ENCODE assay signal across 11 cellular contexts in the genomic region with DNA sequence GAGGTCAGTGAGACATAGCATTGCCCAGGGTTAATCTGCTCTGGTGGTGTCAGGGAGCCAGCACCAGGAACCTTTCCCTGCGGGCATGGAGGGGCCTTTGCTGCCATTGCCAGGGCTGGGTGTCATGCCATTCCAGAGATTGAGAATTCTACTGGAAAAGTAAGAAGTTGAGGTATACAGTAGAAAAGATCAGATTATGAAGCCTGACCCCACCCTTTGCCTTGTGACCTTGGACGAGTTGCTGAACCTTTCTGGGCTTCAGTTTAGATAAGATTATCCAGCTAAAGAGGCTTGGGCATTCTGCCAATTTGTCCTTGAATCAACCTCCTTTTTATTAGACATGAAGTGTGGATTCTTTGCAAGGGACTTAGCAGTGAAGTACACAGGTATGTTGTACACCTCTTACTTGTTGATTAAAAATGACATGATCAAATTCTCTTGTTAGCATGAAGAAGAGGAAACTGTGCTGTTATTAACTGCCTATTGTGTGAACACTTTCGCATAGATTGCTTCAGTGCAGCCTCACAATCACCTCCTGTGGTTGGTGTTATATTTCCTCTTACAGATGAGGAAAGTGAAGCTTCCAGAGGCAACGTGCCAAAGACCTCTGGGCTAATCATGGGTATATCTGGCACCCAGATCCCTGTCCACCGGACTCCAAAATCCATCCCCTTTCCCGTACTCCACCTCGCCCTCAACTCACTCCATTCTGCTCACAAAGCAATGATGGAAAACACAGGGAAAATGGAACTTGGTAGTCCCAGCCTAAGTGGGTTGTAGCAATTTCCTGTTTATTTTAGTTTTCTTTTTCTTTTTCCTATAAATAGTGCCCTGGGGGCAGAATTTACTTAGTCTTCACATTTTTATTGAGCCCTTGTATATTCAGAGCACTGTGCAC.
DNase-seq lines count a peak whose midpoint lies in the region; ATAC-seq and TF ChIP-seq lines count a peak whose summit lies in the region.
"Had no signal": no experiment of that assay in that cellular context is flagged by ENCODE, and none has a peak within 500 bp of the region (broad histone marks: within the 10 kb centered on the region; RNA-seq: fewer than 3 reads in every experiment).

No MANE protein-coding gene starts in this region.

- H3K27me3 ChIP-seq in cardiac muscle cell, result no peaks in the 10 kb centered on the region
- H3K27me3 ChIP-seq in endodermal cell (ENCODE audit: control insufficient read depth, insufficient read depth, low read length, poor library complexity, severe bottlenecking), result no peaks in the 10 kb centered on the region
- H3K27me3 ChIP-seq in vagina, result no peaks in the 10 kb centered on the region

- peaks cover 7% of the 10 kb centered on the region for H3K4me1 Mint-ChIP-seq in endodermal cell

- no peak overlapping the region for H3K4me3 Mint-ChIP-seq in endodermal cell
- H3K4me3 Mint-ChIP-seq: activated B cell treated with CpG ODN at 0.5 μM for 24 hours had no signal

- no peaks in the 10 kb centered on the region for H3K36me3 Mint-ChIP-seq in endodermal cell (ENCODE audit: low read depth)

- TF ChIP-seq POLR2A in vagina (IDR thresholded peaks at IDR 0.05), result no peak

- no peak overlapping the region for H3K9ac ChIP-seq in endodermal cell (ENCODE audit: extremely low read depth, low read length, poor library complexity, severe bottlenecking)

- ATAC-seq in Right ventricle myocardium inferior (no peak), HG02840 (IDR thresholded peaks at IDR 0.05; ENCODE audit: low FRiP score, unreplicated experiment) (no peak)

- intact Hi-C loops in Right ventricle myocardium inferior (cut with DNase I), result no loop called here
- intact Hi-C loops in vagina (cut with DNase I), result no loop called here

- DNase-seq in cardiac muscle cell (ENCODE audit: low read depth in 1 of 2, low spot score in 1 of 2), result peak; percentile 45 to 58
- DNase-seq in Right ventricle myocardium inferior (ENCODE audit: missing footprints), result no peak
- peak; percentile 61 for DNase-seq in NCI-H82 treated with DMSO at 0.1 percent for 48 hours (lab: John Stamatoyannopoulos, UW; ENCODE audit: unreplicated experiment)
- DNase-seq in endodermal cell, result peak; percentile 36
- DNase-seq in vagina (ENCODE audit: extremely low spot score in 2 of 2), result peak; percentile 46 to 75
- no peak for DNase-seq in activated CD4-positive, alpha-beta T cell treated with anti-CD3 and anti-CD28 coated beads for 48 hours
- DNase-seq in activated CD4-positive, alpha-beta T cell treated with anti-CD3 and anti-CD28 coated beads, Interleukin-2, amount 50 U/mL, for 4 hours, result no peak
- DNase-seq: activated B cell treated with CpG ODN at 0.5 μM for 24 hours, DND-41 had no signal

- no peak overlapping the region for H3K4me3 ChIP-seq in cardiac muscle cell
- no peak overlapping the region for H3K4me3 ChIP-seq in endodermal cell (ENCODE audit: low read length)
- H3K4me3 ChIP-seq in vagina, result no peak overlapping the region

- no peaks in the 10 kb centered on the region for H3K9me3 Mint-ChIP-seq in endodermal cell
- H3K9me3 Mint-ChIP-seq: activated B cell treated with CpG ODN at 0.5 μM for 24 hours, IgD-negative memory B cell had no signal

- no peaks in the 10 kb centered on the region for H3K27me3 Mint-ChIP-seq in endodermal cell (ENCODE audit: insufficient read depth)
- H3K27me3 Mint-ChIP-seq: activated B cell treated with CpG ODN at 0.5 μM for 24 hours, IgD-negative memory B cell had no signal

- no peaks in the 10 kb centered on the region for H3K9me3 ChIP-seq in cardiac muscle cell (ENCODE audit: low read depth)
- no peaks in the 10 kb centered on the region for H3K9me3 ChIP-seq in endodermal cell (ENCODE audit: control insufficient read depth, low read length)
- H3K9me3 ChIP-seq in vagina, result no peaks in the 10 kb centered on the region

- WGBS in endodermal cell (ENCODE audit: insufficient coverage in 1 of 2, insufficient read length in 1 of 2), 2 experiments, result 87 to 95% methylated on average over 4 to 7 of the region's 7 CpGs

- peaks cover 14% of the 10 kb centered on the region for H3K4me1 ChIP-seq in cardiac muscle cell (ENCODE audit: low read depth)
- no peaks in the 10 kb centered on the region for H3K4me1 ChIP-seq in endodermal cell (ENCODE audit: control insufficient read depth, insufficient read depth, low read length)
- H3K4me1 ChIP-seq in vagina, result peaks cover 41% of the 10 kb centered on the region

- no peak overlapping the region for H3K27ac Mint-ChIP-seq in endodermal cell
- H3K27ac Mint-ChIP-seq: activated B cell treated with CpG ODN at 0.5 μM for 24 hours, IgD-negative memory B cell had no signal

- TF ChIP-seq CTCF in cardiac muscle cell (IDR thresholded peaks at IDR 0.05; ENCODE audit: low read depth, low read length) (no peak), endodermal cell (conservative IDR thresholded peaks at IDR 0.05) (no peak), vagina (IDR thresholded peaks at IDR 0.05) (no peak)

- H3K27ac ChIP-seq in cardiac muscle cell, result no peak overlapping the region
- no peak overlapping the region for H3K27ac ChIP-seq in endodermal cell (ENCODE audit: low read depth, low read length)
- no peak overlapping the region for H3K27ac ChIP-seq in vagina

- H3K36me3 ChIP-seq in cardiac muscle cell (no peaks in the 10 kb centered on the region), endodermal cell (ENCODE audit: control insufficient read depth, insufficient read depth, low read length) (no peaks in the 10 kb centered on the region), vagina (no peaks in the 10 kb centered on the region)

Comparison
In these comparisons a context has a peak if more than half of its experiments do, and no peak if none do; other contexts are left out.
1. DNase-seq: peak in cardiac muscle cell (2 of 2), NCI-H82 treated with DMSO at 0.1 percent for 48 hours (single experiment), endodermal cell (single experiment) and vagina (2 of 2); none in Right ventricle myocardium inferior (single experiment), activated CD4-positive, alpha-beta T cell treated with anti-CD3 and anti-CD28 coated beads for 48 hours (single experiment) and activated CD4-positive, alpha-beta T cell treated with anti-CD3 and anti-CD28 coated beads, Interleukin-2, amount 50 U/mL, for 4 hours (0 of 2).